Comparison of ENCODE assay signal across 8 cellular contexts in the genomic region with DNA sequence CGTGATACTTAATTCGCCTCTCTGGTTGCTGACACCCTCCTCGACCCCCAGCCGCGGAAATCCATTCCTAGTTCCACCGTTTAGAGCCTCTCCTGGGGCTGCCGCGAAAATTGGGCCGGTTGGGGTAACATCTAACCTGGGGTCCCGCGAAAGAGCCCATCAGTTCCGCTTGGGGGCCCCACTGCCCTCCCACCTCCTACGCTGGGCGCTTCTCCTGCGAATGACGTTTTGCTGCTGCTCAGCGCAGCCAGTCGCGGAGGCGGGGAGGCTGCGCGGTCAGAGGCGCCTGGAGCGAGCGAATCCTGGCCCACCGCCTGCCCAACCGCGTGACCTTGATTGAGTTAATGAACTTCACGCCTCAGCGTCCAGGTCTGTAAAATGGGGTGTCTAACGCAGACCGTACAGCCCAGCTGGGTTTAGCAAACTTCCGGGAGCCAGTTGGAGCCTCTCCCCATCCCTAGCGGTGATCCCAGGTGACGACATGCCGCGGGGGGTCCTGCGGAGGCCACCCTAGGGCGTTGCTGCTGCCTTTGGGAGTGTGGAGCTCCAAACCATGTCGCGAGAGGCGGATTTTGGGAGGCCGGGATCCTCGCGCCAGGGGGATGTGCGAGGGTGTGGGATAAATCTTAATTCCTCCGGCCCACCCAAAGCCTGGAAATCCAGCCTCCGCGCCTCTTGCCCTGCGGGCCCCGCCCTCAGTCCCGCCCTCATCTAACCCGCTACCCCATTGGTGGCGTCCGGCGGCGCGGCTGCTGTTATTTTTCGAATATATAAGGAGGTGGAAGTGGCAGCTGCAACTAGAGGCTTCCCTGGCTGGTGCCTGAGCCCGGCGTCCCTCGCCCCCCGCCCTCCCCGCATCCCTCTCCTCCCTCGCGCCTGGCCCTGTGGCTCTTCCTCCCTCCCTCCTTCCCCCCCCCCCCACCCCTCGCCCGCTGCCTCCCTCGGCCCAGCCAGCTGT. TPM values are rescaled to one million over a fixed set of nuclear protein-coding genes. Genes with fewer than 3 reads are reported as not detected.
A peak's percentile ranks its signal among the peaks of the same experiment; 100 is the strongest.
DNase-seq lines count a peak whose midpoint lies in the region; ATAC-seq and TF ChIP-seq lines count a peak whose summit lies in the region.

A gene (plus strand): TSS at position 800 of the 958 bp plus-strand sequence. CDS start 222 bp downstream, outside the sequence.

- TF ChIP-seq CTCF in left lung (IDR thresholded peaks at IDR 0.05): peak; percentile 38 to 48

- no peaks in the 10 kb centered on the region for H3K9me3 Mint-ChIP-seq in activated CD4-positive, alpha-beta T cell treated with anti-CD3 and anti-CD28 coated beads, Interleukin-2, amount 10 ng/mL, durations not matched to agents 7 days and 5 days

- H3K4me1 ChIP-seq in left lung: peaks cover 32 to 55% of the 10 kb centered on the region in 2 donors

- peak within 1 kb of the TSS; percentile 91 to 97 for H3K27ac ChIP-seq in left lung

- peaks cover 40% of the 10 kb centered on the region for H3K4me1 Mint-ChIP-seq in activated CD4-positive, alpha-beta T cell treated with anti-CD3 and anti-CD28 coated beads, Interleukin-2, amount 10 ng/mL, durations not matched to agents 7 days and 5 days

- POLR2A ChIA-PET in activated CD4-positive, alpha-beta T cell treated with anti-CD3 and anti-CD28 coated beads, Interleukin-2, amount 10 ng/mL, durations not matched to agents 7 days and 5 days (lab: Charles Lee): interaction anchor here (0.6 to 1.0 kb wide), 3 partner anchors 25 to 125 kb away, joined by 3 to 4 read pairs (median 3); a partner anchor contains a TSS

- CTCF ChIA-PET in activated CD4-positive, alpha-beta T cell treated with anti-CD3 and anti-CD28 coated beads, Interleukin-2, amount 10 ng/mL, durations not matched to agents 7 days and 5 days (lab: Charles Lee): interaction anchor here (0.6 to 2.6 kb wide), 8 partner anchors 8 to 259 kb away, joined by 3 to 12 read pairs (median 4); a partner anchor contains a TSS

- peak within 1 kb of the TSS; percentile 92 for H3K4me3 Mint-ChIP-seq in activated CD4-positive, alpha-beta T cell treated with anti-CD3 and anti-CD28 coated beads, Interleukin-2, amount 10 ng/mL, durations not matched to agents 7 days and 5 days

- no peaks in the 10 kb centered on the region for H3K27me3 Mint-ChIP-seq in activated CD4-positive, alpha-beta T cell treated with anti-CD3 and anti-CD28 coated beads, Interleukin-2, amount 10 ng/mL, durations not matched to agents 7 days and 5 days

- H3K36me3 Mint-ChIP-seq in activated CD4-positive, alpha-beta T cell treated with anti-CD3 and anti-CD28 coated beads, Interleukin-2, amount 10 ng/mL, durations not matched to agents 7 days and 5 days (ENCODE audit: low read depth): peaks cover 46% of the 10 kb centered on the region

- ATAC-seq in GM19372 (IDR thresholded peaks at IDR 0.05; ENCODE audit: low read depth, unreplicated experiment): peak; percentile 71
- ATAC-seq in HG03565 (IDR thresholded peaks at IDR 0.05; ENCODE audit: unreplicated experiment): peak; percentile 61
- ATAC-seq in left lung: peak; percentile 93

- DNase-seq in C1 segment of cervical spinal cord (lab: John Stamatoyannopoulos, UW): peak; percentile 43 to 95 (median 88)
- peak; percentile 99 for DNase-seq in NCI-H748 (lab: John Stamatoyannopoulos, UW; ENCODE audit: unreplicated experiment)
- peak; percentile 95 for DNase-seq in activated CD4-positive, alpha-beta T cell treated with anti-CD3 and anti-CD28 coated beads, Interleukin-2, amount 10 ng/mL, durations not matched to agents 7 days and 5 days
- DNase-seq in dedifferentiated amniotic fluid mesenchymal stem cell (ENCODE audit: extremely low spot score): peak; percentile 89
- DNase-seq in left lung: peak; percentile 95 to 98
- DNase-seq in stimulated activated CD4-positive, alpha-beta T cell treated with anti-CD3 and anti-CD28 coated beads, Interleukin-4, amount 100 ng/mL, for 1 hour: peak; percentile 90

- H3K9me3 ChIP-seq in left lung: no peaks in the 10 kb centered on the region

- H3K4me3 ChIP-seq in left lung: peak within 1 kb of the TSS; percentile 61 to 79

- H3K36me3 ChIP-seq in left lung: peaks cover 0 to 30% of the 10 kb centered on the region in 2 donors

- H3K27me3 ChIP-seq in left lung: no peaks in the 10 kb centered on the region

- intact Hi-C loops in left lung (cut with DNase I): no loop called here

- peak within 1 kb of the TSS; percentile 98 for H3K27ac Mint-ChIP-seq in activated CD4-positive, alpha-beta T cell treated with anti-CD3 and anti-CD28 coated beads, Interleukin-2, amount 10 ng/mL, durations not matched to agents 7 days and 5 days

RNA-seq across cellular contexts. Expression of the gene that starts here (rescaled TPM):
- total RNA-seq in activated CD4-positive, alpha-beta T cell treated with anti-CD3 and anti-CD28 coated beads, Interleukin-2, amount 10 ng/mL, durations not matched to agents 7 days and 5 days: 100 to 1,000 TPM; 403 to 429 TPM
- 100 to 1,000 TPM; 111 to 121 TPM for total RNA-seq in left lung

Comparison
In these comparisons a context has a peak if more than half of its experiments do, and no peak if none do; other contexts are left out.
1. Peak in every context shown above with its lines: DNase-seq, ATAC-seq, H3K4me3 ChIP-seq and H3K27ac ChIP-seq.